8 cellular contexts compared by ENCODE assay signal in genomic region chr1:33182452-33182851, GRCh38. TPM values are rescaled to one million over a fixed set of nuclear protein-coding genes. Genes with fewer than 3 reads are reported as not detected.
DNase-seq lines count a peak whose midpoint lies in the region; ATAC-seq, FAIRE-seq and TF ChIP-seq lines count a peak whose summit lies in the region.

No MANE protein-coding gene starts in this region.

- peaks cover 31% of the 10 kb centered on the region for H3K4me1 Mint-ChIP-seq in activated T-cell treated with anti-CD3 and anti-CD28 coated beads, Interleukin-2, amount 50 U/mL, for 72 hours (ENCODE audit: low read depth)

- no peak for DNase-seq in activated T-cell treated with anti-CD3 and anti-CD28 coated beads, Interleukin-2, amount 50 U/mL, for 72 hours
- DNase-seq in activated T-cell treated with anti-CD3 and anti-CD28 coated beads, Interleukin-2, amount 50 U/mL, for 48 hours: no peak
- DNase-seq in SJSA1 (ENCODE audit: low read depth in 1 of 2, low spot score in 2 of 2) (no peak), fibroblast of the aortic adventitia (ENCODE audit: low read depth) (peak; percentile 81), DMS114 treated with DMSO at 0.1 percent for 48 hours (lab: John Stamatoyannopoulos, UW; ENCODE audit: unreplicated experiment) (no peak), HTR-8/SVneo (ENCODE audit: insufficient read length, low spot score) (no peak)

- no peaks in the 10 kb centered on the region for H3K9me3 Mint-ChIP-seq in activated T-cell treated with anti-CD3 and anti-CD28 coated beads, Interleukin-2, amount 50 U/mL, for 72 hours

- no peak for TF ChIP-seq CTCF in fibroblast of the aortic adventitia (IDR thresholded peaks at IDR 0.05; ENCODE audit: insufficient read depth, low read length)

- H3K4me2 ChIP-seq in skeletal muscle satellite cell (ENCODE audit: low read length): peak overlapping the region; percentile 94

- H3K36me3 ChIP-seq in SJSA1 (0 out of 2 replicates have a peak, but pooled peaks cover 5% of the 10 kb centered on the region), skeletal muscle satellite cell (ENCODE audit: insufficient read depth, low read length) (no peaks in the 10 kb centered on the region)

- FAIRE-seq in HTR-8/SVneo (lab: Jason Lieb, UNC): no peak

- H3K9ac ChIP-seq in skeletal muscle satellite cell (ENCODE audit: low read depth, low read length): peak overlapping the region; percentile 26

- H3K9me3 ChIP-seq in SJSA1 (replicated peaks) (no peaks in the 10 kb centered on the region), skeletal muscle satellite cell (replicated peaks; ENCODE audit: low read length) (no peaks in the 10 kb centered on the region)

- H3K27ac ChIP-seq in SJSA1: no peak overlapping the region

- H3K27ac Mint-ChIP-seq in activated T-cell treated with anti-CD3 and anti-CD28 coated beads, Interleukin-2, amount 50 U/mL, for 72 hours: no peak overlapping the region

- peaks cover 3% of the 10 kb centered on the region in 2 donors for H3K36me3 Mint-ChIP-seq in activated T-cell treated with anti-CD3 and anti-CD28 coated beads, Interleukin-2, amount 50 U/mL, for 72 hours (ENCODE audit: insufficient read depth in 2 of 2)

- ATAC-seq in activated T-cell treated with anti-CD3 and anti-CD28 coated beads, Interleukin-2, amount 50 U/mL, for 72 hours (replicated peaks in 1 of 2): no peak
- no peak for ATAC-seq in HG03045 (IDR thresholded peaks at IDR 0.05; ENCODE audit: unreplicated experiment)

- H3K4me3 Mint-ChIP-seq in activated T-cell treated with anti-CD3 and anti-CD28 coated beads, Interleukin-2, amount 50 U/mL, for 72 hours: peak overlapping the region; percentile 83 to 93

- H3K27me3 ChIP-seq in SJSA1 (replicated peaks): no peaks in the 10 kb centered on the region
- H3K27me3 ChIP-seq in skeletal muscle satellite cell (ENCODE audit: control insufficient read depth, insufficient read depth, low read length): peaks cover 28% of the 10 kb centered on the region

- peaks cover 18% of the 10 kb centered on the region for H3K4me1 ChIP-seq in SJSA1 (replicated peaks)
- H3K4me1 ChIP-seq in skeletal muscle satellite cell (ENCODE audit: control insufficient read depth, insufficient read depth, low read length): peaks cover 17% of the 10 kb centered on the region

- peaks cover 25% of the 10 kb centered on the region for H3K27me3 Mint-ChIP-seq in activated T-cell treated with anti-CD3 and anti-CD28 coated beads, Interleukin-2, amount 50 U/mL, for 72 hours (ENCODE audit: low read depth)

- H3K4me3 ChIP-seq in SJSA1 (peak overlapping the region; percentile 58), fibroblast of the aortic adventitia (ENCODE audit: low read depth, low read length) (no peak overlapping the region), skeletal muscle satellite cell (ENCODE audit: low read length) (peak overlapping the region; percentile 82)

RNA-seq across cellular contexts. Expression of gene TRIM62, which starts 0.6 kb away (rescaled TPM):
- 1 to 10 TPM; 4.1 to 8.1 TPM for total RNA-seq in activated T-cell treated with anti-CD3 and anti-CD28 coated beads, Interleukin-2, amount 50 U/mL, for 72 hours
- total RNA-seq in SJSA1 (2014; rRNA removed; shearing (Covaris generic)): 4.1 and 6.2 TPM in 2 replicates
- 3.1 and 10.7 TPM in 2 replicates for total RNA-seq in fibroblast of the aortic adventitia (ENCODE audit: low replicate concordance)
- 1.0 and 1.5 TPM in 2 replicates for total RNA-seq in skeletal muscle satellite cell (2012; rRNA removed)
